8 cellular contexts compared by ENCODE assay signal in the genomic region with DNA sequence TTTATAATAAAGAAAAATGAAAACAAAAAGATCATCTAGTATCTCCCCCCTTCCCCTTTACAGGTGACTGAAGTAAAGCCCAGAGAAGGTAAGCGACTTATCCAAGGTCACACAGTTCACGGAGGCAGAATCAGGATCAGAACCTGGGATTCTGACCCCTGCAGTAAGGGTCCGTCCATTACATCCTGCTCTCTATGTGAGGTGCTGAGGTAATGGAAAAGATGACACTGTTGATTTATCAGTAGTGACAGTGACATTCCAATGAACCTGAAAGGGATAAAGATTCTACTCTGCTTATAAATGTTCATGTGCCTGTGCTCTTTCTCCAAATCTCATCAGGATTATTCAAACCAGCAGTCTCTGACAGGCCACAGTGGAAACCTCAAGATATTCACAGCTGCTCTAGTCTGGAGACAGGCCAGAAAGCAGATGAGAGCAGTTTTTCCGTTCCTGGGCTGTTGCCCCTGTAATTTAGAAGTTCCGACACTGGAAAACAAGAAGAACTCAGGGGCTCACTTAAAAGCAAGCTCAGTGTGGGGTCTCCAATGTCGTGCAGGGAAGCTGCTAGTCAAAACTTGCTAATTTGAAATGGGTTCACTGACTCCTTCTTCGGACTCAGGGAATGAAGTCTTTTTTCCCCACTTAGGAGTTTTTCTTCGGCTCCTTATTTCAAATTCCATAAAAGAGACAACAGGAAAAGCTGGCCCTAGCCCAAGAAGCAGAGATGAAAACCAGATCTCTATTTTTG.
DNase-seq lines count a peak whose midpoint lies in the region; ATAC-seq and TF ChIP-seq lines count a peak whose summit lies in the region.

No MANE protein-coding gene starts in this region.

- H3K9me3 Mint-ChIP-seq in GM23338, result no peaks in the 10 kb centered on the region
- H3K9me3 Mint-ChIP-seq in stimulated activated memory B cell treated with anti-CD40 and anti-IgM and Interleukin-4, amounts not matched to agents 10 μg/mL and 1 μg/mL and 100 μg/mL, for 72 hours, result no peaks in the 10 kb centered on the region

- no peaks in the 10 kb centered on the region for H3K27me3 ChIP-seq in GM23338 (ENCODE audit: insufficient read depth)

- in situ Hi-C loops in KBM-7 (cut with MboI; ENCODE audit: low pct_unique_long_range_greater_than_20kb, low sequenced_read_pairs), result no loop called here

- H3K36me3 ChIP-seq in GM23338 (ENCODE audit: insufficient read depth), result no peaks in the 10 kb centered on the region

- ATAC-seq in GM23338, result peak; percentile 54
- peak; percentile 60 for ATAC-seq in stimulated activated memory B cell treated with anti-CD40 and anti-IgM and Interleukin-4, amounts not matched to agents 10 μg/mL and 1 μg/mL and 100 μg/mL, for 72 hours

- H3K36me3 Mint-ChIP-seq in GM23338 (ENCODE audit: low read depth), result no peaks in the 10 kb centered on the region
- H3K36me3 Mint-ChIP-seq in stimulated activated memory B cell treated with anti-CD40 and anti-IgM and Interleukin-4, amounts not matched to agents 10 μg/mL and 1 μg/mL and 100 μg/mL, for 72 hours, result no peaks in the 10 kb centered on the region

- H3K79me2 ChIP-seq in GM23338 (replicated peaks; ENCODE audit: insufficient read depth), result no peaks in the 10 kb centered on the region

- H3F3A ChIP-seq in GM23338 (replicated peaks; ENCODE audit: low read depth), result no peaks in the 10 kb centered on the region

- H3K4me1 Mint-ChIP-seq in GM23338, result peaks cover 11% of the 10 kb centered on the region
- H3K4me1 Mint-ChIP-seq in stimulated activated memory B cell treated with anti-CD40 and anti-IgM and Interleukin-4, amounts not matched to agents 10 μg/mL and 1 μg/mL and 100 μg/mL, for 72 hours, result peaks cover 23% of the 10 kb centered on the region

- TF ChIP-seq CTCF in GM12865 (IDR thresholded peaks at IDR 0.05; ENCODE audit: insufficient read depth, low read depth, low read length, missing control alignments) (no peak), GM23338 (conservative IDR thresholded peaks at IDR 0.05; ENCODE audit: low read depth in 2 of 2) (peak; percentile 26 to 36; a peak in 3 of 4 replicates), fibroblast of mammary gland (conservative IDR thresholded peaks at IDR 0.05; ENCODE audit: control insufficient read depth, insufficient read depth, low read depth, low read length) (peak; percentile 21)

- H3K27me3 Mint-ChIP-seq in GM23338 (ENCODE audit: insufficient read depth, low read depth, poor library complexity), result peaks cover 2% of the 10 kb centered on the region
- H3K27me3 Mint-ChIP-seq in stimulated activated memory B cell treated with anti-CD40 and anti-IgM and Interleukin-4, amounts not matched to agents 10 μg/mL and 1 μg/mL and 100 μg/mL, for 72 hours, result peaks cover 11% of the 10 kb centered on the region

- 0 out of 2 replicates have a peak overlapping the region, but pooled peaks have one; percentile 20 for H3K4me2 ChIP-seq in GM23338

- no peaks in the 10 kb centered on the region for H4K20me1 ChIP-seq in GM23338 (replicated peaks; ENCODE audit: insufficient read depth)

- H2AFZ ChIP-seq in GM23338, result peak overlapping the region; percentile 30; the same call in 1 of the 2 replicates

- H3K4me3 Mint-ChIP-seq in GM23338, result no peak overlapping the region
- H3K4me3 Mint-ChIP-seq in stimulated activated memory B cell treated with anti-CD40 and anti-IgM and Interleukin-4, amounts not matched to agents 10 μg/mL and 1 μg/mL and 100 μg/mL, for 72 hours, result no peak overlapping the region

- H3K27ac Mint-ChIP-seq in GM23338, result no peak overlapping the region
- H3K27ac Mint-ChIP-seq in stimulated activated memory B cell treated with anti-CD40 and anti-IgM and Interleukin-4, amounts not matched to agents 10 μg/mL and 1 μg/mL and 100 μg/mL, for 72 hours, result peak overlapping the region; percentile 53

- H3K27ac ChIP-seq in GM23338 (ENCODE audit: low read depth), result no peak overlapping the region

- 0 out of 2 replicates have a peak, but pooled peaks cover 7% of the 10 kb centered on the region for H3K9me2 ChIP-seq in GM23338 (ENCODE audit: insufficient read depth)

- H3K4me1 ChIP-seq in GM23338 (ENCODE audit: insufficient read depth), result peaks cover 6% of the 10 kb centered on the region

- DNase-seq in GM12865 (ENCODE audit: low read depth) (peak; percentile 33), GM23338 (ENCODE audit: low spot score) (peak; percentile 41), NCI-H1694 (lab: John Stamatoyannopoulos, UW) (peak; percentile 42), fibroblast of mammary gland (ENCODE audit: low read depth) (peak; percentile 50), GM19238 (ENCODE audit: insufficient read length, low spot score) (no peak), GM19240 (ENCODE audit: insufficient read length, low spot score) (no peak), KBM-7 (no peak)

- H3K4me3 ChIP-seq in GM12865 (ENCODE audit: low read depth, low read length), result no peak overlapping the region
- H3K4me3 ChIP-seq in GM23338, result no peak overlapping the region
- no peak overlapping the region for H3K4me3 ChIP-seq in fibroblast of mammary gland (ENCODE audit: control insufficient read depth, low read depth, low read length)

TF ChIP-seq in GM23338, 12 proteins besides CTCF, POLR2A, EP300 and RAD21:
- TF ChIP-seq CREB1 (CRISPR knock-in tag; IDR thresholded peaks at IDR 0.05; ENCODE audit: low read depth) (0 out of 2 replicates have a peak, but pooled peaks have one; percentile 41), NANOG (IDR thresholded peaks at IDR 0.05; ENCODE audit: borderline replicate concordance) (no peak)

Comparison
In these comparisons a context has a peak if more than half of its experiments do, and no peak if none do; other contexts are left out.
1. DNase-seq: peak in GM12865 (single experiment), GM23338 (single experiment), NCI-H1694 (single experiment) and fibroblast of mammary gland (single experiment); none in GM19238 (single experiment), GM19240 (single experiment) and KBM-7 (single experiment).